In genomic region chr5:71974622-71975021, GRCh38 we compare ENCODE assay signal across 16 cellular contexts.
DNase-seq lines count a peak whose midpoint lies in the region; ATAC-seq, FAIRE-seq and TF ChIP-seq lines count a peak whose summit lies in the region.
"Had no signal": no experiment of that assay in that cellular context is flagged by ENCODE, and none has a peak within 500 bp of the region (broad histone marks: within the 10 kb centered on the region; RNA-seq: fewer than 3 reads in every experiment).

No MANE protein-coding gene starts in this region.

- WGBS in sigmoid colon, 2 donors: 83 to 86% methylated on average over 1 of the region's 1 CpG

- no peaks in the 10 kb centered on the region for H3K27me3 ChIP-seq in sigmoid colon
- H3K27me3 ChIP-seq: testis had no signal

- H3K36me3 ChIP-seq in sigmoid colon: no peaks in the 10 kb centered on the region

- no peaks in the 10 kb centered on the region for H3K9me3 ChIP-seq in sigmoid colon
- H3K9me3 ChIP-seq: testis had no signal

- peak overlapping the region in 2 of 4 donors; percentile 63 to 71 for H3K27ac ChIP-seq in sigmoid colon

- peaks cover 0 to 24% (median 15%) of the 10 kb centered on the region in 4 donors for H3K4me1 ChIP-seq in sigmoid colon

- intact Hi-C loops in sigmoid colon (cut with DNase I): no loop called here

- no peak for TF ChIP-seq POLR2A in sigmoid colon (IDR thresholded peaks at IDR 0.05)

- no peak for DNase-seq in D721Med (ENCODE audit: insufficient read length, low spot score)
- peak; percentile 9 for DNase-seq in RCC 7860 (ENCODE audit: low spot score)
- DNase-seq in epithelial cell of esophagus (ENCODE audit: low read depth): peak; percentile 57
- DNase-seq in renal cortical epithelial cell (ENCODE audit: low read depth): peak; percentile 30
- DNase-seq in SW480 (ENCODE audit: low spot score): no peak
- no peak for DNase-seq in D341Med (ENCODE audit: low spot score)
- no peak for DNase-seq in sigmoid colon
- DNase-seq: activated CD4-positive, alpha-beta T cell treated with anti-CD3 and anti-CD28 coated beads for 1 hour; COR-L47; NCI-H774; RPMI8226; T-helper 17 cell had no signal

- no peak for ATAC-seq in GM18519 (IDR thresholded peaks at IDR 0.05; ENCODE audit: low FRiP score, unreplicated experiment)
- ATAC-seq: activated naive CD4-positive, alpha-beta T cell treated with anti-CD3 and anti-CD28 coated beads, Interleukin-2, amount 50 U/mL, for 72 hours; T-helper 17 cell had no signal

- no peak for TF ChIP-seq CTCF in D721Med (IDR thresholded peaks at IDR 0.05; ENCODE audit: insufficient read depth, missing control alignments)
- no peak for TF ChIP-seq CTCF in epithelial cell of esophagus (IDR thresholded peaks at IDR 0.05; ENCODE audit: insufficient read depth, low read depth, low read length, missing control alignments)
- no peak for TF ChIP-seq CTCF in sigmoid colon (IDR thresholded peaks at IDR 0.05)

- H3K4me3 ChIP-seq in epithelial cell of esophagus (ENCODE audit: low read length) (no peak overlapping the region), sigmoid colon (no peak overlapping the region)
- H3K4me3 ChIP-seq: testis had no signal

- FAIRE-seq in D721Med (lab: Jason Lieb, UNC) (peak; percentile 29), RCC 7860 (lab: Jason Lieb, UNC) (no peak)
- FAIRE-seq: GM18507 had no signal

- TF ChIP-seq EP300 in sigmoid colon (IDR thresholded peaks at IDR 0.05): no peak

Comparison
In these comparisons a context has a peak if more than half of its experiments do, and no peak if none do; other contexts are left out.
1. DNase-seq: peak in RCC 7860 (single experiment), epithelial cell of esophagus (single experiment) and renal cortical epithelial cell (single experiment); none in D721Med (single experiment), SW480 (single experiment), D341Med (single experiment) and sigmoid colon (single experiment).